ENCODE assay signal across 11 cellular contexts in genomic region chr2:43391877-43392214, GRCh38.
DNase-seq lines count a peak whose midpoint lies in the region; ATAC-seq and FAIRE-seq lines count a peak whose summit lies in the region.
"Had no signal": no experiment of that assay in that cellular context is flagged by ENCODE, and none has a peak within 500 bp of the region (broad histone marks: within the 10 kb centered on the region; RNA-seq: fewer than 3 reads in every experiment).

No MANE protein-coding gene starts in this region.

- intact Hi-C loops in sciatic nerve (cut with DNase I) = no loop called here

- ATAC-seq in sciatic nerve (peak; percentile 18), HG03039 (IDR thresholded peaks at IDR 0.05; ENCODE audit: unreplicated experiment) (no peak)
- ATAC-seq: activated naive CD8-positive, alpha-beta T cell treated with anti-CD3 and anti-CD28 coated beads, Interleukin-2, amount 50 U/mL, for 24 hours had no signal

- peak overlapping the region; percentile 48 for H3K9ac ChIP-seq in adipocyte (ENCODE audit: low read length)

- H3K4me3 ChIP-seq in adipocyte (ENCODE audit: low read length) = peak overlapping the region; percentile 48

- H3K9me3 ChIP-seq in adipocyte (ENCODE audit: control insufficient read depth, low read length) = no peaks in the 10 kb centered on the region

- DNase-seq in EL (peak; percentile 18), adipocyte (ENCODE audit: low read depth) (peak; percentile 72), fibroblast of the conjunctiva (ENCODE audit: low read depth) (peak; percentile 23), sciatic nerve (ENCODE audit: low spot score) (no peak), HTR-8/SVneo (ENCODE audit: insufficient read length, low spot score) (no peak), NCI-H2029 (lab: John Stamatoyannopoulos, UW) (no peak)
- no peak for DNase-seq in stimulated activated naive CD4-positive, alpha-beta T cell (lab: John Stamatoyannopoulos, UW)
- DNase-seq: activated naive CD8-positive, alpha-beta T cell treated with anti-CD3 and anti-CD28 coated beads, Interleukin-2, amount 50 U/mL, for 24 hours; immature natural killer cell; SHP77 had no signal

- no peak for FAIRE-seq in HTR-8/SVneo (lab: Jason Lieb, UNC)

- H3K4me1 ChIP-seq in adipocyte (ENCODE audit: control insufficient read depth, insufficient read depth, low read length) = peaks cover 40% of the 10 kb centered on the region

- H3K27me3 ChIP-seq in adipocyte (replicated peaks; ENCODE audit: control insufficient read depth, insufficient read depth, low read length) = no peaks in the 10 kb centered on the region

- H3K36me3 ChIP-seq in adipocyte (ENCODE audit: control insufficient read depth, insufficient read depth, low read length, severe bottlenecking) = peaks cover 8% of the 10 kb centered on the region

Comparison
In these comparisons a context has a peak if more than half of its experiments do, and no peak if none do; other contexts are left out.
1. DNase-seq: peak in EL (single experiment), adipocyte (single experiment) and fibroblast of the conjunctiva (single experiment); none in sciatic nerve (single experiment), HTR-8/SVneo (single experiment), stimulated activated naive CD4-positive, alpha-beta T cell (0 of 6) and NCI-H2029 (single experiment).